8 cellular contexts compared by ENCODE assay signal in the genomic region with DNA sequence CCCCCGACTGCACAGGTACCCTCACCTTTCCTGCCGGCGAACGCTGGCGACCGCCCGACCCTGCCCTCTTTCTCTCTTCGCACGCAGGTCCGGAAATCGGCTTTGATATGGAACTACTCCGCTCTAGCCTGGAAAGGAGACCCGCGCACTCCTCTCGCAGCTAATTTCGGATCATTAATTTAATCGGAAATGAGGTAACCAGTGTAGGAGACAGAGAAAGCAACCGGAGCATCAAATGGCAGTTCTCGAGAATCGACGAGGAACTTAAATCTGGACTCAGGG. TPM values are rescaled to one million over a fixed set of nuclear protein-coding genes. Genes with fewer than 3 reads are reported as not detected.
A peak's percentile ranks its signal among the peaks of the same experiment; 100 is the strongest.
DNase-seq lines count a peak whose midpoint lies in the region; ATAC-seq and TF ChIP-seq lines count a peak whose summit lies in the region.

No MANE protein-coding gene starts in this region.

- H3K4me2 ChIP-seq in neural progenitor cell = peak overlapping the region; percentile 84

- peak overlapping the region; percentile 98 for H3K4me3 Mint-ChIP-seq in neural progenitor cell

- peaks cover 38% of the 10 kb centered on the region for H3F3A ChIP-seq in neural progenitor cell (ENCODE audit: low read depth)

- H3K4me3 ChIP-seq in NT2/D1 (ENCODE audit: insufficient read length, low read depth) = peak overlapping the region; percentile 58
- H3K4me3 ChIP-seq in effector memory CD4-positive, alpha-beta T cell (ENCODE audit: insufficient read depth, low read depth, low read length, poor library complexity, severe bottlenecking) = peak overlapping the region; percentile 69
- H3K4me3 ChIP-seq in neural progenitor cell = peak overlapping the region; percentile 80

- H3K27ac ChIP-seq in effector memory CD4-positive, alpha-beta T cell (ENCODE audit: insufficient read depth, low read length, poor library complexity, severe bottlenecking) = peak overlapping the region; percentile 98
- H3K27ac ChIP-seq in neural progenitor cell = no peak overlapping the region

- no peaks in the 10 kb centered on the region for H3K79me2 ChIP-seq in neural progenitor cell (ENCODE audit: low read depth)

- H3K9ac ChIP-seq in NT2/D1 (ENCODE audit: insufficient read length, low read depth) (peak overlapping the region; percentile 67), neural progenitor cell (no peak overlapping the region)

- TF ChIP-seq CTCF in neural progenitor cell (IDR thresholded peaks at IDR 0.05) = no peak

- H3K27me3 Mint-ChIP-seq in neural progenitor cell (ENCODE audit: insufficient read depth, low read depth) = peaks cover 12% of the 10 kb centered on the region

- no peaks in the 10 kb centered on the region for H3K36me3 ChIP-seq in NT2/D1 (ENCODE audit: insufficient read depth, insufficient read length, low read length)
- H3K36me3 ChIP-seq in effector memory CD4-positive, alpha-beta T cell (ENCODE audit: control insufficient read depth, insufficient read depth, low read length) = no peaks in the 10 kb centered on the region
- H3K36me3 ChIP-seq in neural progenitor cell = no peaks in the 10 kb centered on the region

- peak; percentile 73 for DNase-seq in ELR (ENCODE audit: low read depth)
- DNase-seq in NT2/D1 (ENCODE audit: low read depth, low spot score) = no peak
- DNase-seq in effector memory CD4-positive, alpha-beta T cell = no peak
- DNase-seq in neural progenitor cell (ENCODE audit: low spot score) = no peak
- DNase-seq in SW480 (ENCODE audit: low spot score) = no peak
- DNase-seq in NCI-H2227 (lab: John Stamatoyannopoulos, UW; ENCODE audit: unreplicated experiment) = no peak
- DNase-seq in GM19238 (ENCODE audit: insufficient read length, low spot score) = no peak

- H4K20me1 ChIP-seq in neural progenitor cell (ENCODE audit: low read depth) = peaks cover 23% of the 10 kb centered on the region

- H3K9me3 ChIP-seq in NT2/D1 (ENCODE audit: insufficient read depth, low read length) (no peaks in the 10 kb centered on the region), neural progenitor cell (ENCODE audit: low read depth) (no peaks in the 10 kb centered on the region)
- H3K9me3 ChIP-seq in effector memory CD4-positive, alpha-beta T cell (ENCODE audit: control insufficient read depth, low read length) = no peaks in the 10 kb centered on the region

- peaks cover 26% of the 10 kb centered on the region for H3K4me1 Mint-ChIP-seq in neural progenitor cell

- H2AFZ ChIP-seq in neural progenitor cell (replicated peaks) = peak overlapping the region; percentile 74

- ATAC-seq in GM21737 (IDR thresholded peaks at IDR 0.05; ENCODE audit: unreplicated experiment) = peak; percentile 1

- no peaks in the 10 kb centered on the region for H3K4me1 ChIP-seq in NT2/D1 (ENCODE audit: insufficient read depth, insufficient read length)
- peaks cover 22% of the 10 kb centered on the region for H3K4me1 ChIP-seq in effector memory CD4-positive, alpha-beta T cell (ENCODE audit: control insufficient read depth, insufficient read depth, low read length, poor library complexity, severe bottlenecking)
- H3K4me1 ChIP-seq in neural progenitor cell = peaks cover 20% of the 10 kb centered on the region

- no peak overlapping the region for H3K27ac Mint-ChIP-seq in neural progenitor cell

- no peaks in the 10 kb centered on the region for H3K36me3 Mint-ChIP-seq in neural progenitor cell

- H3K27me3 ChIP-seq in NT2/D1 (ENCODE audit: insufficient read depth, insufficient read length) (peaks cover 3% of the 10 kb centered on the region), neural progenitor cell (peaks cover 51% of the 10 kb centered on the region)
- H3K27me3 ChIP-seq in effector memory CD4-positive, alpha-beta T cell (replicated peaks; ENCODE audit: control insufficient read depth, insufficient read depth, low read length, poor library complexity, severe bottlenecking) = no peaks in the 10 kb centered on the region

- H3K9me3 Mint-ChIP-seq in neural progenitor cell = no peaks in the 10 kb centered on the region

RNA-seq across cellular contexts. Expression of gene ATXN1, which starts 0.9 kb away (rescaled TPM):
- 2.8 and 3.6 TPM in 2 replicates for total RNA-seq in neural progenitor cell (ENCODE audit: low replicate concordance)
